In genomic region chr9:128733256-128733655, GRCh38 we compare ENCODE assay signal across 8 cellular contexts. TPM values are rescaled to one million over a fixed set of nuclear protein-coding genes. Genes with fewer than 3 reads are reported as not detected.
A peak's percentile ranks its signal among the peaks of the same experiment; 100 is the strongest.
DNase-seq lines count a peak whose midpoint lies in the region; ATAC-seq and TF ChIP-seq lines count a peak whose summit lies in the region.

No MANE protein-coding gene starts in this region.

- peak overlapping the region; percentile 87 for H3K27ac Mint-ChIP-seq in endodermal cell

- TF ChIP-seq CTCF in MM.1S (IDR thresholded peaks at IDR 0.05; ENCODE audit: low read length), result peak; percentile 29
- TF ChIP-seq CTCF in endodermal cell (conservative IDR thresholded peaks at IDR 0.05), result peak; percentile 93

- H3K27me3 ChIP-seq in MM.1S (replicated peaks; ENCODE audit: insufficient read depth, low read length), result no peaks in the 10 kb centered on the region
- H3K27me3 ChIP-seq in endodermal cell (ENCODE audit: control insufficient read depth, insufficient read depth, low read length, poor library complexity, severe bottlenecking), result no peaks in the 10 kb centered on the region
- no peaks in the 10 kb centered on the region for H3K27me3 ChIP-seq in mesendoderm (ENCODE audit: insufficient read depth, low read length, poor library complexity)

- H2BK120ac ChIP-seq in mesendoderm (ENCODE audit: low read depth, low read length), result no peak overlapping the region

- peaks cover 25% of the 10 kb centered on the region for H3K36me3 Mint-ChIP-seq in endodermal cell (ENCODE audit: low read depth)

- no peak overlapping the region for H3K27ac ChIP-seq in MM.1S (ENCODE audit: low read length)
- no peak overlapping the region for H3K27ac ChIP-seq in endodermal cell (ENCODE audit: low read depth, low read length)
- no peak overlapping the region for H3K27ac ChIP-seq in mesendoderm (ENCODE audit: low read depth, low read length)

- H4K5ac ChIP-seq in mesendoderm (ENCODE audit: low read length), result peak overlapping the region; percentile 71

- no peak overlapping the region for H3K18ac ChIP-seq in mesendoderm (ENCODE audit: low read length)

- no peak overlapping the region for H2BK15ac ChIP-seq in mesendoderm (replicated peaks; ENCODE audit: low read depth)

- peaks cover 10% of the 10 kb centered on the region for H3K4me1 Mint-ChIP-seq in endodermal cell

- H3K4me3 ChIP-seq in MM.1S (ENCODE audit: low read length), result no peak overlapping the region
- H3K4me3 ChIP-seq in endodermal cell (ENCODE audit: low read length), result no peak overlapping the region
- no peak overlapping the region for H3K4me3 ChIP-seq in mesendoderm (ENCODE audit: low read length)

- ATAC-seq in HG03097 (IDR thresholded peaks at IDR 0.05; ENCODE audit: low FRiP score, unreplicated experiment), result no peak
- ATAC-seq in HG03139 (IDR thresholded peaks at IDR 0.05; ENCODE audit: unreplicated experiment), result no peak
- no peak for ATAC-seq in HG03342 (IDR thresholded peaks at IDR 0.05; ENCODE audit: unreplicated experiment)

- no peak overlapping the region for H3K9ac ChIP-seq in MM.1S (ENCODE audit: low read length)
- H3K9ac ChIP-seq in endodermal cell (ENCODE audit: extremely low read depth, low read length, poor library complexity, severe bottlenecking), result no peak overlapping the region
- peak overlapping the region; percentile 58 for H3K9ac ChIP-seq in mesendoderm (ENCODE audit: low read length)

- DNase-seq in GF-D8 (lab: John Stamatoyannopoulos, UW) (peak; percentile 81), MM.1S (no peak), SHP77 (lab: John Stamatoyannopoulos, UW) (peak; percentile 93 to 94), endodermal cell (peak; percentile 98), mesendoderm (peak; percentile 99)

- H2BK5ac ChIP-seq in mesendoderm (ENCODE audit: low read length), result no peak overlapping the region

- no peaks in the 10 kb centered on the region for H3K36me3 ChIP-seq in MM.1S (replicated peaks; ENCODE audit: insufficient read depth, low read length)
- H3K36me3 ChIP-seq in endodermal cell (ENCODE audit: control insufficient read depth, insufficient read depth, low read length), result peaks cover 17% of the 10 kb centered on the region
- no peaks in the 10 kb centered on the region for H3K36me3 ChIP-seq in mesendoderm (ENCODE audit: control insufficient read depth, insufficient read depth, low read length)

- H2AFZ ChIP-seq in MM.1S (ENCODE audit: low read length), result no peak overlapping the region

- H4K20me1 ChIP-seq in MM.1S (ENCODE audit: insufficient read depth, low read length), result no peaks in the 10 kb centered on the region

- no peak overlapping the region for H4K8ac ChIP-seq in mesendoderm (ENCODE audit: low read depth, low read length)

- no peak overlapping the region for H3K4ac ChIP-seq in mesendoderm (ENCODE audit: low read depth, low read length)

- H3K4me2 ChIP-seq in MM.1S (ENCODE audit: low read depth, low read length) (no peak overlapping the region), mesendoderm (ENCODE audit: low read length) (no peak overlapping the region)

- H3K56ac ChIP-seq in mesendoderm (ENCODE audit: low read length), result peak overlapping the region; percentile 81

- H3K79me2 ChIP-seq in MM.1S (ENCODE audit: low read length) (no peaks in the 10 kb centered on the region), mesendoderm (ENCODE audit: control insufficient read depth, insufficient read depth, low read length) (no peaks in the 10 kb centered on the region)

- H3F3A ChIP-seq in MM.1S (ENCODE audit: insufficient read depth, low read length), result no peaks in the 10 kb centered on the region

- no peak overlapping the region for H2AK5ac ChIP-seq in mesendoderm (ENCODE audit: low read length)

- 0 to 18% methylated on average over 3 to 9 of the region's 9 CpGs for WGBS in endodermal cell (ENCODE audit: insufficient coverage in 1 of 2, insufficient read length in 1 of 2), 2 experiments
- WGBS in mesendoderm (ENCODE audit: extremely low coverage, insufficient coverage, low lambda C conversion rate), result no CpG with 5 or more reads among the region's 9 CpGs

- H3K27me3 Mint-ChIP-seq in endodermal cell (ENCODE audit: insufficient read depth), result no peaks in the 10 kb centered on the region

- no peak overlapping the region for H3K23ac ChIP-seq in mesendoderm (ENCODE audit: low read length)

- no peaks in the 10 kb centered on the region for H3K9me3 ChIP-seq in MM.1S (replicated peaks; ENCODE audit: insufficient read depth, low read length)
- H3K9me3 ChIP-seq in endodermal cell (ENCODE audit: control insufficient read depth, low read length), result no peaks in the 10 kb centered on the region

- H3K9me2 ChIP-seq in MM.1S (replicated peaks; ENCODE audit: insufficient read depth, low read length), result no peaks in the 10 kb centered on the region

- no peaks in the 10 kb centered on the region for H3K4me1 ChIP-seq in MM.1S (ENCODE audit: low read length)
- H3K4me1 ChIP-seq in endodermal cell (ENCODE audit: control insufficient read depth, insufficient read depth, low read length), result no peaks in the 10 kb centered on the region
- H3K4me1 ChIP-seq in mesendoderm (ENCODE audit: control insufficient read depth, low read depth, low read length), result no peaks in the 10 kb centered on the region

- no peak overlapping the region for H3K4me3 Mint-ChIP-seq in endodermal cell

- H3K79me1 ChIP-seq in mesendoderm (ENCODE audit: low read length), result no peaks in the 10 kb centered on the region

- H3K9me3 Mint-ChIP-seq in endodermal cell, result no peaks in the 10 kb centered on the region

RNA-seq across cellular contexts. Expression of gene ZDHHC12, which starts 9.3 kb away (rescaled TPM):
- 10 to 100 TPM; 50.5 to 59.6 TPM for total RNA-seq in endodermal cell
- polyA plus RNA-seq in endodermal cell (2013, experiment 1 of 2), result 27.6 TPM
- 26.7 TPM for polyA plus RNA-seq in endodermal cell (2013, experiment 2 of 2)
- 30.3 TPM for polyA plus RNA-seq in mesendoderm (2013, experiment 1 of 2)
- 31.1 TPM for polyA plus RNA-seq in mesendoderm (2013, experiment 2 of 2)

RNA-seq across cellular contexts. Expression of gene PKN3, which starts 31.0 kb away (rescaled TPM):
- 10 to 100 TPM; 26.0 to 27.2 TPM for total RNA-seq in endodermal cell
- 17.5 TPM for polyA plus RNA-seq in endodermal cell (2013, experiment 1 of 2)
- polyA plus RNA-seq in endodermal cell (2013, experiment 2 of 2), result 17.8 TPM
- 5.9 TPM for polyA plus RNA-seq in mesendoderm (2013, experiment 1 of 2)
- 5.8 TPM for polyA plus RNA-seq in mesendoderm (2013, experiment 2 of 2)

RNA-seq across cellular contexts. Expression of gene ZER1, which starts 38.5 kb away (rescaled TPM):
- 10 to 100 TPM; 33.0 to 33.8 TPM for total RNA-seq in endodermal cell
- 23.8 TPM for polyA plus RNA-seq in endodermal cell (2013, experiment 1 of 2)
- polyA plus RNA-seq in endodermal cell (2013, experiment 2 of 2), result 22.5 TPM
- polyA plus RNA-seq in mesendoderm (2013, experiment 1 of 2), result 12.9 TPM
- 12.7 TPM for polyA plus RNA-seq in mesendoderm (2013, experiment 2 of 2)

RNA-seq across cellular contexts. Expression of gene SET, which starts 44.2 kb away (rescaled TPM):
- total RNA-seq in endodermal cell, result 100 to 1,000 TPM; 762 to 795 TPM
- polyA plus RNA-seq in endodermal cell (2013, experiment 1 of 2), result 715 TPM
- polyA plus RNA-seq in endodermal cell (2013, experiment 2 of 2), result 707 TPM
- 1,074 TPM for polyA plus RNA-seq in mesendoderm (2013, experiment 1 of 2)
- polyA plus RNA-seq in mesendoderm (2013, experiment 2 of 2), result 1,092 TPM

RNA-seq across cellular contexts. Expression of gene TBC1D13, which starts 53.8 kb away (rescaled TPM):
- 10 to 100 TPM; 30.2 to 34.3 TPM for total RNA-seq in endodermal cell
- 30.9 TPM for polyA plus RNA-seq in endodermal cell (2013, experiment 1 of 2)
- polyA plus RNA-seq in endodermal cell (2013, experiment 2 of 2), result 27.1 TPM
- 19.4 TPM for polyA plus RNA-seq in mesendoderm (2013, experiment 1 of 2)
- 19.3 TPM for polyA plus RNA-seq in mesendoderm (2013, experiment 2 of 2)
